ENCODE assay signal across 7 cellular contexts in genomic region chr9:14616188-14616982, GRCh38.
DNase-seq lines count a peak whose midpoint lies in the region; ATAC-seq and TF ChIP-seq lines count a peak whose summit lies in the region.

No MANE protein-coding gene starts in this region.

- H3K4me3 ChIP-seq in esophagus muscularis mucosa, result no peak overlapping the region

- TF ChIP-seq POLR2A in esophagus muscularis mucosa (IDR thresholded peaks at IDR 0.05; ENCODE audit: low read depth), result no peak

- H3K27me3 ChIP-seq in esophagus muscularis mucosa, result no peaks in the 10 kb centered on the region

- TF ChIP-seq EP300 in Ishikawa (IDR thresholded peaks at IDR 0.05; ENCODE audit: borderline replicate concordance) (no peak), esophagus muscularis mucosa (IDR thresholded peaks at IDR 0.05) (no peak)

- peaks cover 4 to 16% (median 7%) of the 10 kb centered on the region in 4 donors for H3K36me3 ChIP-seq in esophagus muscularis mucosa

- DNase-seq in GM10248 (ENCODE audit: extremely low spot score), result no peak
- peak; percentile 11 for DNase-seq in RWPE1 (ENCODE audit: low spot score)
- DNase-seq in esophagus muscularis mucosa (ENCODE audit: extremely low spot score), result no peak
- DNase-seq in non-pigmented ciliary epithelial cell (ENCODE audit: low read depth), result peak; percentile 19
- DNase-seq in omental fat pad (ENCODE audit: low spot score), result no peak

- peak; percentile 89 for ATAC-seq in GM21576 (IDR thresholded peaks at IDR 0.05; ENCODE audit: unreplicated experiment)
- no peak for ATAC-seq in omental fat pad (ENCODE audit: low FRiP score)

- CTCF ChIA-PET in GM10248 (lab: Yijun Ruan, JAX), result interaction anchor here (1.4 to 3.9 kb wide), 11 partner anchors 10 to 154 kb away, joined by 3 to 65 read pairs (median 6); partner anchors contain the start of gene ZDHHC21
- CTCF ChIA-PET in RWPE1 (lab: Yijun Ruan, JAX), result interaction anchor here (0.6 to 1.3 kb wide), 2 partner anchors 152 to 179 kb away, joined by 3 to 11 read pairs; no protein-coding TSS in a partner anchor

- H3K27ac ChIP-seq in RWPE1, result no peak overlapping the region
- H3K27ac ChIP-seq in esophagus muscularis mucosa (replicated peaks in 1 of 4), result no peak overlapping the region

- TF ChIP-seq CTCF in GM10248 (IDR thresholded peaks at IDR 0.05; ENCODE audit: control extremely low read depth, extremely low read depth, low read depth, missing control alignments) (peak; percentile 67), RWPE1 (conservative IDR thresholded peaks at IDR 0.05; ENCODE audit: low read depth) (peak; percentile 77), esophagus muscularis mucosa (IDR thresholded peaks at IDR 0.05) (peak; percentile 39 to 66 (median 50)), omental fat pad (IDR thresholded peaks at IDR 0.05) (no peak)

- no peaks in the 10 kb centered on the region for H3K9me3 ChIP-seq in esophagus muscularis mucosa

- POLR2A ChIA-PET in GM10248 (lab: Yijun Ruan, JAX), result no interaction called here
- POLR2A ChIA-PET in RWPE1 (lab: Yijun Ruan, JAX; ENCODE audit: low non-redundant PET), result no interaction called here

- 48% methylated on average over 3 of the region's 3 CpGs for whole genome bisulfite sequencing in esophagus muscularis mucosa

- H3K4me1 ChIP-seq in esophagus muscularis mucosa, result no peaks in the 10 kb centered on the region

- intact Hi-C loops in esophagus muscularis mucosa (cut with DNase I), result loop anchor here (2.0 kb wide), 1 partner anchor 152 kb away; no protein-coding TSS in a partner anchor

- TF ChIP-seq RAD21 in Ishikawa (IDR thresholded peaks at IDR 0.05; ENCODE audit: low read depth), result peak; percentile 59

TF ChIP-seq in Ishikawa, 13 proteins besides CTCF, POLR2A, EP300 and RAD21:
- TF ChIP-seq TAF1 (IDR thresholded peaks at IDR 0.05; ENCODE audit: low read depth), result no peak

Comparison
In these comparisons a context has a peak if more than half of its experiments do, and no peak if none do; other contexts are left out.
1. DNase-seq: peak in RWPE1 (single experiment) and non-pigmented ciliary epithelial cell (single experiment); none in GM10248 (single experiment), esophagus muscularis mucosa (single experiment) and omental fat pad (single experiment).
2. CTCF ChIP-seq: peak in GM10248 (single experiment), RWPE1 (single experiment) and esophagus muscularis mucosa (3 of 3); none in omental fat pad (0 of 3).